Comparison of ENCODE assay signal across 1 cellular context in the genomic region with DNA sequence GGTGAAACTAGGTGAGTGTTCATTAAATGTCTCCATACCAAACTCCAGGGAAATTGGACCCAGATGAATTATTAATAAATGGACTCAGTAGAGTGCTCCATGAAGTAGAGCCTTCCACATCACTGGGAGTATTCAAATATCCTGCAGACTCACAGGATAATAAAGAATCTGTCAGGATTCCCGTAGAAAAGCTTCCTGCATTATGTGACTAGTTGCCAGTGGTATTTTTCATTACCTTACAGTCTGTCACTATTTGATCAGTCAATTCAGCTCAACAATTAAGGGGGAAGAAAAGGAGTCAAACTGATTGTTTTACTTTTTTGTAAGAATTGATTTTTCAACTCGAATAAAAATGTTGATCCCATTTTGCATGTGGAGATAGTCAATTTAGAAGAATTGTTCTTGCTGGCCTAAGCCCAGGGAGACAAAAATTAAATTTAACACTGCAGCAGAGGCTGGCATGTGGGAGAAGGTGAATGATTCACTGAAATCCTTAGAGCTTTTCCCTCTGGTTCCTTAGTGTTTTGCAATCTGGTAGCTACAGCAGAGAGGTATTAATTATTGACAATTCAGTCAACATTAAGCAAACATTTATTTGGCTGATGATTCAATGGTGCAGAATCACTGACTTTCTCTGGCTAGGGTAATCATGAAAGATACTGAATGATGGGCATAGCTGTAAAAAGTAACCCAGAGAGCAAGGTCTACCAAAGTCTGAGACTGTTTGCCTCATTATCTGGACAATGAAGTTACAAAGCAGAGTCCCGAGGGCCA.
TF ChIP-seq lines count a peak whose summit lies in the region.

No MANE protein-coding gene starts in this region.

TF ChIP-seq in IMR-90, 13 proteins besides CTCF, POLR2A, EP300 and RAD21:
- TF ChIP-seq USF2 (IDR thresholded peaks at IDR 0.05; ENCODE audit: low read depth, low read length): no peak
- TF ChIP-seq MAZ (IDR thresholded peaks at IDR 0.05; ENCODE audit: borderline replicate concordance, low read depth, low read length): no peak
- TF ChIP-seq CHD1 (IDR thresholded peaks at IDR 0.05; ENCODE audit: low read depth, low read length): no peak
- TF ChIP-seq SMC3 (IDR thresholded peaks at IDR 0.05; ENCODE audit: low read depth, low read length): no peak
- no peak for TF ChIP-seq ELK1 (IDR thresholded peaks at IDR 0.05; ENCODE audit: borderline replicate concordance, low read depth, low read length)
- 0 out of 2 replicates have a peak, but pooled peaks have one; percentile 41 for TF ChIP-seq CEBPB (IDR thresholded peaks at IDR 0.05; ENCODE audit: low read depth, low read length)
TF ChIP-seq in IMR-90: peak in this region for 1.
